8 cellular contexts compared by ENCODE assay signal in genomic region chr19:3186377-3186688, GRCh38. TPM values are rescaled to one million over a fixed set of nuclear protein-coding genes. Genes with fewer than 3 reads are reported as not detected.
DNase-seq lines count a peak whose midpoint lies in the region; ATAC-seq and TF ChIP-seq lines count a peak whose summit lies in the region.

No MANE protein-coding gene starts in this region.

- peak overlapping the region; percentile 75 for H3K4me3 ChIP-seq in MG63
- H3K4me3 ChIP-seq in dorsolateral prefrontal cortex, result peak overlapping the region; percentile 74 to 100 (median 97)

- DNase-seq in MG63 (no peak), dorsolateral prefrontal cortex (no peak), nephron progenitor cell (peak; percentile 44), NCI-H510A (lab: John Stamatoyannopoulos, UW) (no peak), GM03348 (ENCODE audit: low spot score) (no peak), omental fat pad (ENCODE audit: low spot score) (no peak)

- no peaks in the 10 kb centered on the region for H3K9me3 Mint-ChIP-seq in nephron progenitor cell

- ATAC-seq in GM18909 (IDR thresholded peaks at IDR 0.05; ENCODE audit: poor library complexity, unreplicated experiment) (peak; percentile 11), esophagus mucosa (no peak), omental fat pad (ENCODE audit: low FRiP score) (no peak)

- intact Hi-C loops in dorsolateral prefrontal cortex (cut with DNase I), result loop anchor here (10.0 kb wide), 2 partner anchors 242 to 1342 kb away; partner anchors contain the start of genes REXO1 (in 1 of the 2) and ZNF77 (in 1 of the 2)

- TF ChIP-seq CTCF in dorsolateral prefrontal cortex (IDR thresholded peaks at IDR 0.05 in 54 of 56, conservative IDR thresholded peaks at IDR 0.05 in 2 of 56; ENCODE audit: low read depth in 1 of 56, partially characterized antibody in 56 of 56) (no peak), nephron progenitor cell (IDR thresholded peaks at IDR 0.05) (no peak), omental fat pad (IDR thresholded peaks at IDR 0.05) (no peak)

- peaks cover 3% of the 10 kb centered on the region; the same call in 1 of the 2 replicates for H3K36me3 ChIP-seq in MG63

- H3K27me3 Mint-ChIP-seq in nephron progenitor cell (ENCODE audit: low read depth, poor library complexity), result peaks cover 5% of the 10 kb centered on the region

- peak overlapping the region; percentile 94 for H3K4me3 Mint-ChIP-seq in nephron progenitor cell

- H3K36me3 Mint-ChIP-seq in nephron progenitor cell (ENCODE audit: low read depth), result no peaks in the 10 kb centered on the region

- peak overlapping the region in 20 of 59 donors; percentile 7 to 97 (median 93) for H3K27ac ChIP-seq in dorsolateral prefrontal cortex

- peak overlapping the region; percentile 69 for H3K27ac Mint-ChIP-seq in nephron progenitor cell

- H3K27me3 ChIP-seq in MG63 (no peaks in the 10 kb centered on the region), dorsolateral prefrontal cortex (no peaks in the 10 kb centered on the region)

- H3K4me1 Mint-ChIP-seq in nephron progenitor cell, result peaks cover 21% of the 10 kb centered on the region

- H3K9me3 ChIP-seq in MG63, result no peaks in the 10 kb centered on the region

RNA-seq across cellular contexts. Expression of gene NCLN, which starts 0.6 kb away (rescaled TPM):
- 55.6 and 68.5 TPM in 2 replicates for total RNA-seq in MG63 (2014; rRNA removed; shearing (Covaris generic); ENCODE audit: low replicate concordance)
- total RNA-seq in dorsolateral prefrontal cortex, result 10 to 100 TPM; 27.6 to 59.4 (median 41.0) TPM
- 37.5 TPM for total RNA-seq in esophagus mucosa
- 10 to 100 TPM; 33.6 to 65.7 (median 41.1) TPM for total RNA-seq in omental fat pad

RNA-seq across cellular contexts. Expression of gene S1PR4, which starts 7.8 kb away (rescaled TPM):
- total RNA-seq in MG63 (2014; rRNA removed; shearing (Covaris generic); ENCODE audit: low replicate concordance), result not detected in 2 replicates
- 1 to 10 TPM in 9 of 120 experiments, under 1 TPM in 55, not detected in 56; 0.28 to 3.3 (median 0.64) TPM for total RNA-seq in dorsolateral prefrontal cortex
- 1.1 TPM for total RNA-seq in esophagus mucosa
- total RNA-seq in omental fat pad, result 10 to 100 TPM in 1 of 4 donors, 1 to 10 TPM in 3; 1.1 to 35.3 (median 9.4) TPM

RNA-seq across cellular contexts. Expression of gene CELF5, which starts 38.1 kb away (rescaled TPM):
- not detected in 2 replicates for total RNA-seq in MG63 (2014; rRNA removed; shearing (Covaris generic); ENCODE audit: low replicate concordance)
- total RNA-seq in dorsolateral prefrontal cortex (100 to 1,000 TPM in 42 of 120 experiments, 10 to 100 TPM in 78; 29.0 to 154 (median 91.2) TPM), esophagus mucosa (not detected), omental fat pad (not detected)

RNA-seq across cellular contexts. Expression of gene GNA15, which starts 50.5 kb away (rescaled TPM):
- not detected in 2 replicates for total RNA-seq in MG63 (2014; rRNA removed; shearing (Covaris generic); ENCODE audit: low replicate concordance)
- total RNA-seq in dorsolateral prefrontal cortex (10 to 100 TPM in 2 of 120 experiments, 1 to 10 TPM in 118; 2.3 to 11.9 (median 6.1) TPM), esophagus mucosa (105 TPM), omental fat pad (10 to 100 TPM; 10.2 to 33.7 (median 10.8) TPM)

Comparison
In these comparisons a context has a peak if more than half of its experiments do, and no peak if none do; other contexts are left out.
1. RNA of gene CELF5, which starts 38.1 kb away (total RNA-seq): 29.0 to 154 TPM in dorsolateral prefrontal cortex; not detected in MG63, not detected in esophagus mucosa (single experiment) and not detected in omental fat pad; every median in the first group is over 10 times any median in the second.